11 cellular contexts compared by ENCODE assay signal in genomic region chr21:28111151-28111619, GRCh38.
DNase-seq lines count a peak whose midpoint lies in the region; ATAC-seq and TF ChIP-seq lines count a peak whose summit lies in the region.
"Had no signal": no experiment of that assay in that cellular context is flagged by ENCODE, and none has a peak within 500 bp of the region (broad histone marks: within the 10 kb centered on the region; RNA-seq: fewer than 3 reads in every experiment).

No MANE protein-coding gene starts in this region.

- TF ChIP-seq RAD21 in SK-N-SH (IDR thresholded peaks at IDR 0.05; ENCODE audit: low read length), result no peak; the same call in none of the 2 replicates

- peaks cover 11% of the 10 kb centered on the region for H3F3A ChIP-seq in SK-N-SH (replicated peaks; ENCODE audit: insufficient read depth)

- no peaks in the 10 kb centered on the region for H3K27me3 ChIP-seq in ACC112 (ENCODE audit: insufficient read depth, low read length)
- H3K27me3 ChIP-seq in SK-N-SH (ENCODE audit: insufficient read depth), result no peaks in the 10 kb centered on the region

- 6% methylated on average over 7 of the region's 7 CpGs for WGBS in SK-N-SH (ENCODE audit: low lambda C conversion rate)

- peak overlapping the region; percentile 97 for H2AFZ ChIP-seq in ACC112 (ENCODE audit: low read length, unreplicated experiment)
- peak overlapping the region; percentile 45 for H2AFZ ChIP-seq in SK-N-SH (ENCODE audit: low read depth)

- DNase-seq in SK-N-SH (peak; percentile 67), fibroblast of the conjunctiva (ENCODE audit: low read depth) (peak; percentile 97), omental fat pad (ENCODE audit: low spot score) (no peak), mesenteric fat pad (ENCODE audit: low spot score) (no peak), MV-4-11 (lab: John Stamatoyannopoulos, UW) (no peak)
- DNase-seq: activated CD4-positive, alpha-beta memory T cell treated with anti-CD3 and anti-CD28 coated beads, Interleukin-2, amount 10 ng/mL, durations not matched to agents 7 days and 5 days; NCI-H1092 had no signal

- H3K4me2 ChIP-seq in SK-N-SH, result peak overlapping the region; percentile 62
- H3K4me2 ChIP-seq: A549 had no signal

- H3K79me2 ChIP-seq in ACC112 (ENCODE audit: control insufficient read depth, insufficient read depth, low read length, unreplicated experiment), result no peaks in the 10 kb centered on the region
- H3K79me2 ChIP-seq in SK-N-SH (ENCODE audit: insufficient read depth), result no peaks in the 10 kb centered on the region

- CTCF ChIA-PET in SK-N-SH (lab: Yijun Ruan, JAX), result interaction anchor here (0.9 to 2.3 kb wide), 8 partner anchors 38 to 1265 kb away, joined by 3 to 9 read pairs (median 4); no protein-coding TSS in a partner anchor

- POLR2A ChIA-PET in SK-N-SH (lab: Yijun Ruan, JAX), result interaction anchor here (1.2 to 1.6 kb wide), 2 partner anchors 145 to 1265 kb away, joined by 4 to 5 read pairs; no protein-coding TSS in a partner anchor

- H3K9me2 ChIP-seq in SK-N-SH, result no peaks in the 10 kb centered on the region

- ATAC-seq in omental fat pad (ENCODE audit: low FRiP score), result peak; percentile 95
- ATAC-seq in HG03045 (IDR thresholded peaks at IDR 0.05; ENCODE audit: unreplicated experiment), result no peak
- no peak for ATAC-seq in HG02610 (IDR thresholded peaks at IDR 0.05; ENCODE audit: unreplicated experiment)
- ATAC-seq: A549 had no signal

- H3K36me3 ChIP-seq in ACC112 (ENCODE audit: insufficient read depth, low read length) (no peaks in the 10 kb centered on the region), SK-N-SH (replicated peaks in 1 of 2; ENCODE audit: control insufficient read depth in 1 of 2, insufficient read depth in 2 of 2, low read length in 1 of 2) (no peaks in the 10 kb centered on the region)

- H3K9me3 ChIP-seq in SK-N-SH, result no peaks in the 10 kb centered on the region
- H3K9me3 ChIP-seq: A549 had no signal

- TF ChIP-seq CTCF in SK-N-SH (IDR thresholded peaks at IDR 0.05) (no peak), omental fat pad (IDR thresholded peaks at IDR 0.05) (no peak)

- H3K4me3 ChIP-seq in ACC112 (ENCODE audit: low read depth, low read length) (peak overlapping the region; percentile 80), SK-N-SH (ENCODE audit: low read depth in 2 of 2, low read length in 1 of 2) (peak overlapping the region; percentile 9 to 23)
- H3K4me3 ChIP-seq: A549 had no signal

- H3K9ac ChIP-seq in SK-N-SH, result no peak overlapping the region

- H3K27ac ChIP-seq in ACC112 (ENCODE audit: low read depth, low read length) (no peak overlapping the region), SK-N-SH (ENCODE audit: low read depth in 2 of 2, low read length in 1 of 2) (peak overlapping the region; percentile 68 to 97; a peak in 3 of 4 replicates)
- H3K27ac ChIP-seq: A549 had no signal

- peaks cover 8% of the 10 kb centered on the region for H3K4me1 ChIP-seq in ACC112 (ENCODE audit: control insufficient read depth, insufficient read depth, low read length, unreplicated experiment)
- H3K4me1 ChIP-seq in SK-N-SH (ENCODE audit: control insufficient read depth in 1 of 2, insufficient read depth in 2 of 2, low read depth in 1 of 2, low read length in 1 of 2), result peaks cover 0 to 21% of the 10 kb centered on the region in 2 experiments; a peak in 2 of 4 replicates
- H3K4me1 ChIP-seq: A549 had no signal

- no peaks in the 10 kb centered on the region for H4K20me1 ChIP-seq in SK-N-SH (ENCODE audit: insufficient read depth)

- TF ChIP-seq EP300 in SK-N-SH (IDR thresholded peaks at IDR 0.05; ENCODE audit: borderline replicate concordance in 1 of 2, low read depth in 1 of 2, low read length in 1 of 2), result peak; percentile 92 to 99

TF ChIP-seq in SK-N-SH, 30 proteins besides CTCF, POLR2A, EP300 and RAD21 (continues in another document):
- TF ChIP-seq YY1 (IDR thresholded peaks at IDR 0.05; ENCODE audit: low read depth) (no peak), TEAD4 (IDR thresholded peaks at IDR 0.05; ENCODE audit: borderline replicate concordance, insufficient read depth) (peak; percentile 85), FOXM1 (IDR thresholded peaks at IDR 0.05; ENCODE audit: low read depth) (peak; percentile 86), MXI1 (IDR thresholded peaks at IDR 0.05; ENCODE audit: low read depth, low read length) (peak; percentile 94), EZH2phosphoT487 (IDR thresholded peaks at IDR 0.05; ENCODE audit: borderline replicate concordance, low read depth) (no peak), CHD2 (IDR thresholded peaks at IDR 0.05; ENCODE audit: low read length, partially characterized antibody) (peak; percentile 86), RXRA (IDR thresholded peaks at IDR 0.05; ENCODE audit: borderline replicate concordance, low read depth) (peak; percentile 99), SIN3A (IDR thresholded peaks at IDR 0.05; ENCODE audit: borderline replicate concordance, low read depth, low read length) (peak; percentile 93; the same call in 1 of the 2 replicates), NFIC (IDR thresholded peaks at IDR 0.05; ENCODE audit: borderline replicate concordance) (peak; percentile 100), GATA2 (CRISPR knock-in tag; IDR thresholded peaks at IDR 0.05) (peak; percentile 78), POLR2AphosphoS5 (IDR thresholded peaks at IDR 0.05; ENCODE audit: low read depth, low read length) (peak; percentile 91), RCOR1 (IDR thresholded peaks at IDR 0.05; ENCODE audit: low read length) (peak; percentile 96), TCF12 (IDR thresholded peaks at IDR 0.05) (peak; percentile 100), RFX5 (IDR thresholded peaks at IDR 0.05; ENCODE audit: low read length) (no peak), GABPA (IDR thresholded peaks at IDR 0.05; ENCODE audit: low read depth) (no peak), SMC3 (IDR thresholded peaks at IDR 0.05; ENCODE audit: low read depth, low read length) (peak; percentile 22; the same call in 1 of the 2 replicates), MAX (IDR thresholded peaks at IDR 0.05; ENCODE audit: low read depth) (peak; percentile 74; the same call in 1 of the 2 replicates), REST (IDR thresholded peaks at IDR 0.05; ENCODE audit: low read depth, low read length) (peak; percentile 31; the same call in 1 of the 2 replicates), MEF2A (IDR thresholded peaks at IDR 0.05; ENCODE audit: borderline replicate concordance, low read depth) (peak; percentile 77; the same call in 1 of the 2 replicates), TAF1 (IDR thresholded peaks at IDR 0.05; ENCODE audit: borderline replicate concordance, low read depth, low read length) (peak; percentile 33; the same call in 1 of the 2 replicates), FOSL2 (IDR thresholded peaks at IDR 0.05; ENCODE audit: borderline replicate concordance, low read depth) (peak; percentile 41; the same call in 1 of the 2 replicates), ELF1 (IDR thresholded peaks at IDR 0.05) (no peak), FOXJ3 (CRISPR knock-in tag; IDR thresholded peaks at IDR 0.05) (peak; percentile 94)
- TF ChIP-seq, protein P1, sequence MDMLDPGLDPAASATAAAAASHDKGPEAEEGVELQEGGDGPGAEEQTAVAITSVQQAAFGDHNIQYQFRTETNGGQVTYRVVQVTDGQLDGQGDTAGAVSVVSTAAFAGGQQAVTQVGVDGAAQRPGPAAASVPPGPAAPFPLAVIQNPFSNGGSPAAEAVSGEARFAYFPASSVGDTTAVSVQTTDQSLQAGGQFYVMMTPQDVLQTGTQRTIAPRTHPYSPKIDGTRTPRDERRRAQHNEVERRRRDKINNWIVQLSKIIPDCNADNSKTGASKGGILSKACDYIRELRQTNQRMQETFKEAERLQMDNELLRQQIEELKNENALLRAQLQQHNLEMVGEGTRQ (IDR thresholded peaks at IDR 0.05; ENCODE audit: borderline replicate concordance, low read depth, low read length), result no peak

Comparison
In these comparisons a context has a peak if more than half of its experiments do, and no peak if none do; other contexts are left out.
1. DNase-seq: peak in SK-N-SH (single experiment) and fibroblast of the conjunctiva (single experiment); none in omental fat pad (single experiment), mesenteric fat pad (single experiment) and MV-4-11 (single experiment).